ENCODE assay signal across 20 cellular contexts in genomic region chr9:110986529-110986928, GRCh38.
"Had no signal": no experiment of that assay in that cellular context is flagged by ENCODE, and none has a peak within 500 bp of the region (broad histone marks: within the 10 kb centered on the region; RNA-seq: fewer than 3 reads in every experiment).

No MANE protein-coding gene starts in this region.

- ATAC-seq: activated CD4-positive, CD25-positive, alpha-beta regulatory T cell treated with anti-CD3 and anti-CD28 coated beads, Interleukin-2, amount 50 U/mL, for 24 hours; activated T-cell treated with anti-CD3 and anti-CD28 coated beads, Interleukin-2, amount 50 U/mL, for 4 hours; gastrocnemius medialis; left lobe of liver; right cardiac atrium had no signal

- H3K4me3 ChIP-seq: colonic mucosa, gastrocnemius medialis, skin epidermis, testis had no signal

- H3K4me1 ChIP-seq: colonic mucosa, gastrocnemius medialis, testis had no signal

- H3K27me3 ChIP-seq: colonic mucosa, gastrocnemius medialis, testis had no signal

- DNase-seq: activated CD4-positive, alpha-beta T cell treated with anti-CD3 and anti-CD28 coated beads, Interleukin-2, amount 50 U/mL, for 1 hour; activated CD8-positive, alpha-beta memory T cell treated with anti-CD3 and anti-CD28 coated beads, Interleukin-2, amount 50 U/mL, for 4 hours; activated naive CD4-positive, alpha-beta T cell treated with anti-CD3 and anti-CD28 coated beads for 36 hours; activated T-cell treated with anti-CD3 and anti-CD28 coated beads, Interleukin-2, amount 50 U/mL, for 4 hours; anterior cingulate cortex; central memory CD4-positive, alpha-beta T cell; colonic mucosa; erythroblast; gastrocnemius medialis; head of caudate nucleus; kidney; nephron progenitor cell; right cardiac atrium; stimulated activated CD4-positive, alpha-beta T cell treated with anti-CD3 and anti-CD28 coated beads, Interleukin-15, amount 100 ng/mL, for 24 hours; stimulated activated CD4-positive, alpha-beta T cell treated with anti-CD3 and anti-CD28 coated beads, Interleukin-4, amount 100 ng/mL, for 1 hour; T1000; testis had no signal

- H3K27ac ChIP-seq: colonic mucosa, gastrocnemius medialis, skin epidermis, testis had no signal

- H3K36me3 ChIP-seq: colonic mucosa, gastrocnemius medialis had no signal
